Comparison of ENCODE assay signal across 8 cellular contexts in the genomic region with DNA sequence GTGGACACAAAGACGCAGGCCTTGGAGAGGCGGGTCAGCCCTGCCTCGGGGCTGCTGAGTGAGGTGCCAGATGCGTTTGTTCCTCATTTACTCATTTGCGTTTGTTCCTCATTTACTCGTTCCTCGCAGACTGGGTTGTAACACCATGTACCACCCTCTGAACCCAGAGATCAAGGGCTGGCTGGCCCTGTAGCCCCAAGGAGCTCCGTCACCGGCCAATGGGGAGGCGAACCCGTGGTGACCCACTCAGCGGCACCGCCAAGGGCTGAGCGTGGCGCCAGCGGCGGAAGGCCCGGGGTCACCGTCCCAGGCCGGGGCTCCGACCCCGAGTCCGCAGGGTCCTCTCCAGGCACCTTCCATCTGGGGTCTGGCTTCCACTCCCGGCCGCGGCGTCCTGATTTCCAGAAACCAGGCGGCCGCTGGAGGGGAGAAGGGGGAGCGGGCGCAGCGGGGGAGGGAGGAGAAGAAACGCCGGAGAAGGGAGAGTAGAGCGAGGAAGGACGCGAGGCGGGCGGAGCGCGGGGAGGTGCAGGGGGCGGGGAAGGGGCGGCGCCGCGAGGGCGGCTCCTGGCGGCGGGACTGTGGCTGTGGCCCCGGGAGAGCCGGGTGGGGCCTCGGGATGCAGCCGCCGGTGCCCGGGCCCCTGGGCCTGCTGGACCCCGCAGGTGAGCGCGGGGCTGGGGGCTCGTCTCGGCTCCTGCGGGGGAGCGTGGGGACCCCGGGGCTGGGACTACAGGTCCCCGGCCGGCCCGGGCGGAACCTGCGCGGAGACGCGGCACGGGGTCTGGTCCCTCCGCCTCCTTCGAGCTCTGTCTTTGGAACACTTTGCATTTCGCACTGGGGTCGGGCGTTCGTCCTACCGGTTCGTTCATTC. TPM values are rescaled to one million over a fixed set of nuclear protein-coding genes. Genes with fewer than 3 reads are reported as not detected.
DNase-seq lines count a peak whose midpoint lies in the region; ATAC-seq, FAIRE-seq and TF ChIP-seq lines count a peak whose summit lies in the region.

A gene (plus strand): TSS at position 576 of the 874 bp plus-strand sequence. CDS start 44 bp downstream, at position 620.

- H3K4me3 ChIP-seq in GM12865 (ENCODE audit: low read depth, low read length) (peak within 1 kb of the TSS; percentile 67), kidney (ENCODE audit: low read length in 2 of 2) (peak within 1 kb of the TSS; percentile 71 to 85)

- H3K27ac ChIP-seq in kidney (ENCODE audit: low read depth in 2 of 2, low read length in 2 of 2), result peak within 1 kb of the TSS; percentile 25 to 58

- no peak for FAIRE-seq in kidney (lab: Jason Lieb, UNC)

- intact Hi-C loops in kidney (cut with DNase I), result no loop called here

- peak within 1 kb of the TSS in 1 of 2 donors; percentile 63 for H3K9ac ChIP-seq in kidney (ENCODE audit: low read length in 2 of 2)

- H3K9me3 ChIP-seq in kidney (ENCODE audit: control insufficient read depth in 1 of 2, low read length in 2 of 2), result no peaks in the 10 kb centered on the region

- no peaks in the 10 kb centered on the region for H3K36me3 ChIP-seq in kidney (ENCODE audit: control insufficient read depth in 1 of 2, insufficient read depth in 2 of 2, low read length in 2 of 2)

- DNase-seq in GM12865 (ENCODE audit: low read depth) (peak; percentile 48), NCI-H2171 treated with DMSO at 0.1 percent for 48 hours (lab: John Stamatoyannopoulos, UW) (peak; percentile 71), cerebellum (ENCODE audit: low spot score) (peak; percentile 62), kidney (peak; percentile 95)
- peak; percentile 65 to 72 for DNase-seq in activated CD4-positive, alpha-beta T cell treated with anti-CD3 and anti-CD28 coated beads for 24 hours (ENCODE audit: low read depth in 2 of 2)
- peak; percentile 50 to 71 for DNase-seq in stimulated activated CD4-positive, alpha-beta T cell treated with anti-CD3 and anti-CD28 coated beads, Interleukin-15, amount 100 ng/mL, for 1 hour (ENCODE audit: low read depth in 1 of 2, low spot score in 1 of 2)
- no peak for DNase-seq in NK-92 treated with Interleukin-12 subunit alpha and Interleukin-12 subunit beta, amount 100 ng/mL, for 24 hours (lab: John Stamatoyannopoulos, UW)

- H3K4me1 ChIP-seq in kidney (ENCODE audit: control insufficient read depth in 1 of 2, insufficient read depth in 1 of 2, low read depth in 1 of 2, low read length in 2 of 2), result no peaks in the 10 kb centered on the region

- peak; percentile 83 for ATAC-seq in HG02798 (IDR thresholded peaks at IDR 0.05; ENCODE audit: poor library complexity, unreplicated experiment)

- no peak for TF ChIP-seq CTCF in GM12865 (IDR thresholded peaks at IDR 0.05; ENCODE audit: insufficient read depth, low read depth, low read length, missing control alignments)
- TF ChIP-seq CTCF in kidney (IDR thresholded peaks at IDR 0.05; ENCODE audit: borderline replicate concordance, extremely low read depth, insufficient read depth), result no peak

RNA-seq across cellular contexts. Expression of the gene that starts here (rescaled TPM):
- total RNA-seq in cerebellum (7.9 TPM), kidney (29.3 TPM)
- polyA plus RNA-seq in kidney (ENCODE audit: insufficient read depth, low read depth, low replicate concordance), result 11.9 TPM
